ENCODE assay signal across 8 cellular contexts in genomic region chr5:150625831-150626746, GRCh38. TPM values are rescaled to one million over a fixed set of nuclear protein-coding genes. Genes with fewer than 3 reads are reported as not detected.
DNase-seq lines count a peak whose midpoint lies in the region; ATAC-seq and TF ChIP-seq lines count a peak whose summit lies in the region.

No MANE protein-coding gene starts in this region.

- ATAC-seq in GM21723 (IDR thresholded peaks at IDR 0.05; ENCODE audit: unreplicated experiment) (peak; percentile 52), right lobe of liver (peak in 3 of 4 donors; percentile 2 to 25 (median 4))

- H3K36me3 Mint-ChIP-seq in CD4-positive, alpha-beta memory T cell = no peaks in the 10 kb centered on the region
- H3K36me3 Mint-ChIP-seq in activated CD4-positive, alpha-beta T cell treated with anti-CD3 and anti-CD28 coated beads, Interleukin-2, amount 10 ng/mL, durations not matched to agents 24 days and 14 days (ENCODE audit: low read depth) = no peaks in the 10 kb centered on the region

- no peak overlapping the region for H3K4me3 ChIP-seq in CD4-positive, alpha-beta memory T cell (ENCODE audit: low read length in 2 of 2)
- no peak overlapping the region for H3K4me3 ChIP-seq in NB4 (ENCODE audit: low read depth, low read length)
- H3K4me3 ChIP-seq in right lobe of liver = peak overlapping the region; percentile 65 to 91 (median 73)

- peaks cover 20% of the 10 kb centered on the region for H3K4me1 ChIP-seq in CD4-positive, alpha-beta memory T cell (ENCODE audit: insufficient read depth, low read length)
- H3K4me1 ChIP-seq in right lobe of liver = peaks cover 0 to 41% (median 17%) of the 10 kb centered on the region in 4 donors

- no peaks in the 10 kb centered on the region for H3K36me3 ChIP-seq in CD4-positive, alpha-beta memory T cell (ENCODE audit: insufficient read depth, low read length)
- no peaks in the 10 kb centered on the region for H3K36me3 ChIP-seq in right lobe of liver

- H3K27me3 ChIP-seq in CD4-positive, alpha-beta memory T cell (ENCODE audit: insufficient read depth, low read length) = no peaks in the 10 kb centered on the region
- H3K27me3 ChIP-seq in right lobe of liver = no peaks in the 10 kb centered on the region

- DNase-seq in CD4-positive, alpha-beta memory T cell = no peak
- DNase-seq in NB4 (ENCODE audit: low read depth) (peak; percentile 56), right lobe of liver (no peak), superior temporal gyrus (ENCODE audit: extremely low spot score) (no peak), NCI-H1694 (lab: John Stamatoyannopoulos, UW) (no peak), NCI-H2081 (lab: John Stamatoyannopoulos, UW) (no peak)
- DNase-seq in activated CD4-positive, alpha-beta T cell treated with anti-CD3 and anti-CD28 coated beads, Interleukin-2, amount 10 ng/mL, durations not matched to agents 24 days and 14 days = no peak

- intact Hi-C loops in CD4-positive, alpha-beta memory T cell (cut with micrococcal nuclease) = no loop called here
- intact Hi-C loops in right lobe of liver (cut with DNase I) = no loop called here
- intact Hi-C loops in activated CD4-positive, alpha-beta T cell treated with anti-CD3 and anti-CD28 coated beads, Interleukin-2, amount 10 ng/mL, durations not matched to agents 24 days and 14 days (cut with micrococcal nuclease) = no loop called here

- POLR2A ChIA-PET in CD4-positive, alpha-beta memory T cell (lab: Charles Lee; ENCODE audit: partially characterized antibody) = interaction anchor here (0.8 kb wide), 1 partner anchor 133 kb away, joined by 3 read pairs; the partner anchor contains the start of gene DCTN4

- H3K27ac ChIP-seq in CD4-positive, alpha-beta memory T cell (ENCODE audit: low read depth, low read length) = no peak overlapping the region
- peak overlapping the region; percentile 70 to 86 (median 73) for H3K27ac ChIP-seq in right lobe of liver

- peaks cover 12 to 16% (median 16%) of the 10 kb centered on the region in 4 donors for H3K4me1 Mint-ChIP-seq in CD4-positive, alpha-beta memory T cell
- H3K4me1 Mint-ChIP-seq in activated CD4-positive, alpha-beta T cell treated with anti-CD3 and anti-CD28 coated beads, Interleukin-2, amount 10 ng/mL, durations not matched to agents 24 days and 14 days = peaks cover 16% of the 10 kb centered on the region

- 73% methylated on average over 8 of the region's 10 CpGs for WGBS in right lobe of liver (ENCODE audit: insufficient coverage, low coverage, low lambda C conversion rate, missing lambda C conversion rate)

- H3K27me3 Mint-ChIP-seq in CD4-positive, alpha-beta memory T cell = peaks cover 1 to 16% of the 10 kb centered on the region in 2 donors
- H3K27me3 Mint-ChIP-seq in activated CD4-positive, alpha-beta T cell treated with anti-CD3 and anti-CD28 coated beads, Interleukin-2, amount 10 ng/mL, durations not matched to agents 24 days and 14 days = peaks cover 34% of the 10 kb centered on the region

- TF ChIP-seq CTCF in NB4 (IDR thresholded peaks at IDR 0.05; ENCODE audit: low read depth, low read length) (no peak), right lobe of liver (IDR thresholded peaks at IDR 0.05) (no peak)

- peak overlapping the region in 2 of 7 donors; percentile 29 to 42 for H3K27ac Mint-ChIP-seq in CD4-positive, alpha-beta memory T cell
- H3K27ac Mint-ChIP-seq in activated CD4-positive, alpha-beta T cell treated with anti-CD3 and anti-CD28 coated beads, Interleukin-2, amount 10 ng/mL, durations not matched to agents 24 days and 14 days = no peak overlapping the region

- H3K9me3 Mint-ChIP-seq in CD4-positive, alpha-beta memory T cell = no peaks in the 10 kb centered on the region
- H3K9me3 Mint-ChIP-seq in activated CD4-positive, alpha-beta T cell treated with anti-CD3 and anti-CD28 coated beads, Interleukin-2, amount 10 ng/mL, durations not matched to agents 24 days and 14 days = no peaks in the 10 kb centered on the region

- H3K9me3 ChIP-seq in CD4-positive, alpha-beta memory T cell (ENCODE audit: control insufficient read depth in 1 of 2, low read length in 2 of 2) = no peaks in the 10 kb centered on the region
- no peaks in the 10 kb centered on the region for H3K9me3 ChIP-seq in right lobe of liver

- H3K4me3 Mint-ChIP-seq in CD4-positive, alpha-beta memory T cell = peak overlapping the region; percentile 2 to 61 (median 23)
- no peak overlapping the region for H3K4me3 Mint-ChIP-seq in activated CD4-positive, alpha-beta T cell treated with anti-CD3 and anti-CD28 coated beads, Interleukin-2, amount 10 ng/mL, durations not matched to agents 24 days and 14 days

- CTCF ChIA-PET in CD4-positive, alpha-beta memory T cell (lab: Charles Lee; ENCODE audit: partially characterized antibody) = no interaction called here

- TF ChIP-seq POLR2A in NB4 (IDR thresholded peaks at IDR 0.05; ENCODE audit: extremely low read depth, insufficient read length) (no peak), right lobe of liver (IDR thresholded peaks at IDR 0.05) (no peak)

RNA-seq across cellular contexts. Expression of gene SYNPO, which starts 14.4 kb away (rescaled TPM):
- under 1 TPM in 1 of 2 experiments, not detected in 1; 0.06 TPM for total RNA-seq in CD4-positive, alpha-beta memory T cell
- polyA plus RNA-seq in CD4-positive, alpha-beta memory T cell = not detected
- 10 to 100 TPM; 23.4 to 51.8 (median 35.6) TPM for total RNA-seq in right lobe of liver
- total RNA-seq in activated CD4-positive, alpha-beta T cell treated with anti-CD3 and anti-CD28 coated beads, Interleukin-2, amount 10 ng/mL, durations not matched to agents 24 days and 14 days = not detected in 2 replicates

RNA-seq across cellular contexts. Expression of gene MYOZ3, which starts 35.0 kb away (rescaled TPM):
- not detected for total RNA-seq in CD4-positive, alpha-beta memory T cell
- not detected for polyA plus RNA-seq in CD4-positive, alpha-beta memory T cell
- under 1 TPM in 3 of 6 experiments, not detected in 3; 0.09 to 0.25 (median 0.12) TPM for total RNA-seq in right lobe of liver
- total RNA-seq in activated CD4-positive, alpha-beta T cell treated with anti-CD3 and anti-CD28 coated beads, Interleukin-2, amount 10 ng/mL, durations not matched to agents 24 days and 14 days = 0.07 and 0.28 TPM in 2 replicates

Comparison
In these comparisons a context has a peak if more than half of its experiments do, and no peak if none do; other contexts are left out.
1. H3K4me3 ChIP-seq: peak in right lobe of liver (3 of 3); none in CD4-positive, alpha-beta memory T cell (0 of 2) and NB4 (single experiment).
2. RNA of gene SYNPO, which starts 14.4 kb away (total RNA-seq): 23.4 to 51.8 TPM in right lobe of liver; 0.06 TPM in CD4-positive, alpha-beta memory T cell and not detected in activated CD4-positive, alpha-beta T cell treated with anti-CD3 and anti-CD28 coated beads, Interleukin-2, amount 10 ng/mL, durations not matched to agents 24 days and 14 days; every median in the first group is over 10 times any median in the second.